17 cellular contexts compared by ENCODE assay signal in genomic region chr4:71872221-71872620, GRCh38.
DNase-seq lines count a peak whose midpoint lies in the region; ATAC-seq lines count a peak whose summit lies in the region.
"Had no signal": no experiment of that assay in that cellular context is flagged by ENCODE, and none has a peak within 500 bp of the region (broad histone marks: within the 10 kb centered on the region; RNA-seq: fewer than 3 reads in every experiment).

No MANE protein-coding gene starts in this region.

- no peak for ATAC-seq in GM19324 (IDR thresholded peaks at IDR 0.05; ENCODE audit: low FRiP score, unreplicated experiment)
- ATAC-seq in left lobe of liver = no peak
- ATAC-seq: HCT116, HepG2 had no signal

- DNase-seq in HT1080 (ENCODE audit: low read depth) (peak; percentile 8), RKO (ENCODE audit: low spot score) (peak; percentile 3), caudate nucleus (lab: John Stamatoyannopoulos, UW) (no peak), hippocampal formation (lab: John Stamatoyannopoulos, UW) (no peak), left lobe of liver (ENCODE audit: low spot score) (no peak)
- DNase-seq: AML-193; Caco-2; CD4-positive, alpha-beta T cell; GDM1; GOT3; H7; HFFc6 had no signal

- H3K27ac ChIP-seq in caudate nucleus (ENCODE audit: low read depth, low read length) = peak overlapping the region; percentile 58
- H3K27ac ChIP-seq: C4-2B, HL-60 had no signal

Comparison
In these comparisons a context has a peak if more than half of its experiments do, and no peak if none do; other contexts are left out.
1. DNase-seq: peak in HT1080 (single experiment) and RKO (single experiment); none in caudate nucleus (0 of 61), hippocampal formation (0 of 2) and left lobe of liver (single experiment).